Comparison of ENCODE assay signal across 9 cellular contexts in genomic region chr2:207121784-207122183, GRCh38. TPM values are rescaled to one million over a fixed set of nuclear protein-coding genes. Genes with fewer than 3 reads are reported as not detected.
A peak's percentile ranks its signal among the peaks of the same experiment; 100 is the strongest.
DNase-seq lines count a peak whose midpoint lies in the region; ATAC-seq and TF ChIP-seq lines count a peak whose summit lies in the region.
"Had no signal": no experiment of that assay in that cellular context is flagged by ENCODE, and none has a peak within 500 bp of the region (broad histone marks: within the 10 kb centered on the region; RNA-seq: fewer than 3 reads in every experiment).

No MANE protein-coding gene starts in this region.

- DNase-seq in A172 (ENCODE audit: low spot score) (peak; percentile 74), HFF-Myc (ENCODE audit: extremely low read depth, low read depth) (peak; percentile 56), brain pericyte (ENCODE audit: low read depth, low spot score) (peak; percentile 51), kidney tubule cell (ENCODE audit: low spot score) (peak; percentile 76), retina (no peak), HAP-1 (ENCODE audit: low spot score in 2 of 2) (no peak)

- no peak overlapping the region for H3K4me3 ChIP-seq in HFF-Myc (replicated peaks; ENCODE audit: low read depth, low read length)
- H3K4me3 ChIP-seq in HAP-1: no peak overlapping the region
- H3K4me3 ChIP-seq: skin epidermis had no signal

- TF ChIP-seq CTCF in HFF-Myc (IDR thresholded peaks at IDR 0.05; ENCODE audit: low read depth, low read length, missing control alignments): no peak

- in situ Hi-C loops in HAP-1 (cut with MboI; ENCODE audit: low sequenced_read_pairs): no loop called here

- ATAC-seq in GM19035 (IDR thresholded peaks at IDR 0.05; ENCODE audit: unreplicated experiment) (no peak), GM21529 (IDR thresholded peaks at IDR 0.05; ENCODE audit: unreplicated experiment) (no peak)

- H3K27me3 ChIP-seq in HAP-1 (ENCODE audit: low read depth): no peaks in the 10 kb centered on the region

- peaks cover 22% of the 10 kb centered on the region for H3K36me3 ChIP-seq in HAP-1 (replicated peaks)

- H3K4me1 ChIP-seq in HAP-1: peaks cover 21% of the 10 kb centered on the region

- H3K9me3 ChIP-seq in HAP-1: no peaks in the 10 kb centered on the region

RNA-seq across cellular contexts. Expression of gene KLF7, which starts 44.0 kb away (rescaled TPM):
- 9.1 and 13.7 TPM in 2 replicates for total RNA-seq in A172 (2014; rRNA removed; shearing (Covaris generic))

Comparison
In these comparisons a context has a peak if more than half of its experiments do, and no peak if none do; other contexts are left out.
1. DNase-seq: peak in A172 (single experiment), HFF-Myc (single experiment), brain pericyte (single experiment) and kidney tubule cell (single experiment); none in retina (single experiment) and HAP-1 (0 of 2).